In the genomic region with DNA sequence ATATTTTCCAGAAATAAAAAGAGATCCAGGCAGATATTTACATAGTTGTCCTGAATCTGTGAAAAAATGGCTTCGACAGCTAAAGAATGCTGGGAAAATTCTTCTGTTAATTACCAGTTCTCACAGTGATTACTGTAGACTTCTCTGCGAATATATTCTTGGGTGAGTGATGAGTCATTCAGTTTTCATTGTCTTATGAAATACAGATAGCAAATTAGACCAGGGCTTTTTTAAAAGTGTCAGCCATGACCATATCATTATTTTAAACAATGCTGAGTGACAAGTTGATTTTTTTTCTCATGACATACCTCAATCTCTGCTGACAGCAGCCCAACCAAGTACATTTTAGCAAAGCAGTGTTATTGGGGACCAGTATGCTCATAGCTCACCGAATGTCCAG, we compare ENCODE assay signal across 1 cellular context.
TF ChIP-seq lines count a peak whose summit lies in the region.

No MANE protein-coding gene starts in this region.

TF ChIP-seq in A549, 52 proteins besides CTCF, POLR2A, EP300 and RAD21:
- TF ChIP-seq FOSL2 (IDR thresholded peaks at IDR 0.05) (no peak), FOSL2 (CRISPR knock-in tag; IDR thresholded peaks at IDR 0.05) (peak; percentile 33; the same call in 1 of the 2 replicates), EHMT2 (IDR thresholded peaks at IDR 0.05; ENCODE audit: low read depth) (no peak), TP53 (CRISPR knock-in tag; IDR thresholded peaks at IDR 0.05) (no peak), CEBPB (IDR thresholded peaks at IDR 0.05) (no peak)
- TF ChIP-seq, protein P1, sequence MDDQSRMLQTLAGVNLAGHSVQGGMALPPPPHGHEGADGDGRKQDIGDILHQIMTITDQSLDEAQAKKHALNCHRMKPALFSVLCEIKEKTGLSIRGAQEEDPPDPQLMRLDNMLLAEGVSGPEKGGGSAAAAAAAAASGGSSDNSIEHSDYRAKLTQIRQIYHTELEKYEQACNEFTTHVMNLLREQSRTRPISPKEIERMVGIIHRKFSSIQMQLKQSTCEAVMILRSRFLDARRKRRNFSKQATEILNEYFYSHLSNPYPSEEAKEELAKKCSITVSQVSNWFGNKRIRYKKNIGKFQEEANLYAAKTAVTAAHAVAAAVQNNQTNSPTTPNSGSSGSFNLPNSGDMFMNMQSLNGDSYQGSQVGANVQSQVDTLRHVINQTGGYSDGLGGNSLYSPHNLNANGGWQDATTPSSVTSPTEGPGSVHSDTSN (IDR thresholded peaks at IDR 0.05) = no peak
- TF ChIP-seq, protein P2, sequence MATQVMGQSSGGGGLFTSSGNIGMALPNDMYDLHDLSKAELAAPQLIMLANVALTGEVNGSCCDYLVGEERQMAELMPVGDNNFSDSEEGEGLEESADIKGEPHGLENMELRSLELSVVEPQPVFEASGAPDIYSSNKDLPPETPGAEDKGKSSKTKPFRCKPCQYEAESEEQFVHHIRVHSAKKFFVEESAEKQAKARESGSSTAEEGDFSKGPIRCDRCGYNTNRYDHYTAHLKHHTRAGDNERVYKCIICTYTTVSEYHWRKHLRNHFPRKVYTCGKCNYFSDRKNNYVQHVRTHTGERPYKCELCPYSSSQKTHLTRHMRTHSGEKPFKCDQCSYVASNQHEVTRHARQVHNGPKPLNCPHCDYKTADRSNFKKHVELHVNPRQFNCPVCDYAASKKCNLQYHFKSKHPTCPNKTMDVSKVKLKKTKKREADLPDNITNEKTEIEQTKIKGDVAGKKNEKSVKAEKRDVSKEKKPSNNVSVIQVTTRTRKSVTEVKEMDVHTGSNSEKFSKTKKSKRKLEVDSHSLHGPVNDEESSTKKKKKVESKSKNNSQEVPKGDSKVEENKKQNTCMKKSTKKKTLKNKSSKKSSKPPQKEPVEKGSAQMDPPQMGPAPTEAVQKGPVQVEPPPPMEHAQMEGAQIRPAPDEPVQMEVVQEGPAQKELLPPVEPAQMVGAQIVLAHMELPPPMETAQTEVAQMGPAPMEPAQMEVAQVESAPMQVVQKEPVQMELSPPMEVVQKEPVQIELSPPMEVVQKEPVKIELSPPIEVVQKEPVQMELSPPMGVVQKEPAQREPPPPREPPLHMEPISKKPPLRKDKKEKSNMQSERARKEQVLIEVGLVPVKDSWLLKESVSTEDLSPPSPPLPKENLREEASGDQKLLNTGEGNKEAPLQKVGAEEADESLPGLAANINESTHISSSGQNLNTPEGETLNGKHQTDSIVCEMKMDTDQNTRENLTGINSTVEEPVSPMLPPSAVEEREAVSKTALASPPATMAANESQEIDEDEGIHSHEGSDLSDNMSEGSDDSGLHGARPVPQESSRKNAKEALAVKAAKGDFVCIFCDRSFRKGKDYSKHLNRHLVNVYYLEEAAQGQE (IDR thresholded peaks at IDR 0.05) = no peak
TF ChIP-seq in A549: peak in this region for 1.
